4 cellular contexts compared by ENCODE assay signal in genomic region chr2:138435701-138436100, GRCh38.
"Had no signal": no experiment of that assay in that cellular context is flagged by ENCODE, and none has a peak within 500 bp of the region (broad histone marks: within the 10 kb centered on the region; RNA-seq: fewer than 3 reads in every experiment).

No MANE protein-coding gene starts in this region.

- H3K4me1 Mint-ChIP-seq: GM23338, H9 had no signal

- H3K4me3 ChIP-seq: GM23338 had no signal

- DNase-seq: H9, HCEC 1CT, IMR-90 had no signal

- H3K27ac Mint-ChIP-seq: GM23338, H9 had no signal

- ATAC-seq: GM23338 had no signal

- H3K4me2 ChIP-seq: GM23338 had no signal

- H2AFZ ChIP-seq: GM23338 had no signal

- H3K9me3 Mint-ChIP-seq: GM23338, H9 had no signal

- H3K4me3 Mint-ChIP-seq: GM23338, H9 had no signal
